1 cellular context compared by ENCODE assay signal in genomic region chr21:35014302-35015044, GRCh38.
A peak's percentile ranks its signal among the peaks of the same experiment; 100 is the strongest.
TF ChIP-seq lines count a peak whose summit lies in the region.

No MANE protein-coding gene starts in this region.

TF ChIP-seq in K562, 482 proteins besides CTCF, POLR2A, EP300 and RAD21 (continued from another document and continues in another):
- TF ChIP-seq XRCC5 (IDR thresholded peaks at IDR 0.05; ENCODE audit: low read depth, low read length) (no peak), SP1 (CRISPR knock-in tag; IDR thresholded peaks at IDR 0.05) (no peak), PCBP1 (IDR thresholded peaks at IDR 0.05; ENCODE audit: low read depth, low read length, poor library complexity, severe bottlenecking) (no peak), TFAM (CRISPR knock-in tag; conservative IDR thresholded peaks at IDR 0.05) (no peak), NUFIP1 (IDR thresholded peaks at IDR 0.05; ENCODE audit: partially characterized antibody) (no peak), TBL1XR1 (IDR thresholded peaks at IDR 0.05; ENCODE audit: low read length in 2 of 2) (peak in 1 of 2 experiments; percentile 70; a peak in 2 of 4 replicates), JUN (IDR thresholded peaks at IDR 0.05; ENCODE audit: borderline replicate concordance, low read depth, low read length) (peak; percentile 41; the same call in 1 of the 2 replicates), JUN (CRISPR knock-in tag; IDR thresholded peaks at IDR 0.05; ENCODE audit: borderline replicate concordance) (no peak), NFE2 (IDR thresholded peaks at IDR 0.05; ENCODE audit: low read depth) (peak; percentile 52), ZNF609 (CRISPR knock-in tag; IDR thresholded peaks at IDR 0.05; ENCODE audit: borderline replicate concordance) (no peak), PTRF (tag; IDR thresholded peaks at IDR 0.05) (no peak), ELF4 (CRISPR knock-in tag; IDR thresholded peaks at IDR 0.05) (no peak), CHD4 (IDR thresholded peaks at IDR 0.05; ENCODE audit: insufficient read depth, insufficient replicate concordance, low read depth, low read length, poor library complexity, severe bottlenecking) (no peak), CBX2 (IDR thresholded peaks at IDR 0.05; ENCODE audit: insufficient read depth, low read length, poor library complexity, severe bottlenecking) (no peak), E2F4 (CRISPR knock-in tag; IDR thresholded peaks at IDR 0.05; ENCODE audit: low read depth) (no peak), THAP7 (CRISPR knock-in tag; IDR thresholded peaks at IDR 0.05) (no peak), CBX3 (IDR thresholded peaks at IDR 0.05; ENCODE audit: borderline replicate concordance in 1 of 2, low read length in 2 of 2) (no peak), ZBTB12 (CRISPR knock-in tag; IDR thresholded peaks at IDR 0.05) (no peak), HDAC1 (IDR thresholded peaks at IDR 0.05) (0 out of 4 replicates have a peak, but pooled peaks of 1 of the 2 experiments have one; percentile 21), TCF7 (IDR thresholded peaks at IDR 0.05; ENCODE audit: borderline replicate concordance) (no peak), CBFA2T2 (conservative IDR thresholded peaks at IDR 0.05) (peak; percentile 57), ESRRA (IDR thresholded peaks at IDR 0.05; ENCODE audit: borderline replicate concordance, low read depth) (peak; percentile 71; the same call in 1 of the 2 replicates), SMARCA4 (IDR thresholded peaks at IDR 0.05) (peak; percentile 66; the same call in 1 of the 2 replicates), ARID2 (IDR thresholded peaks at IDR 0.05) (no peak), TEAD1 (CRISPR knock-in tag; IDR thresholded peaks at IDR 0.05) (peak in 1 of 2 experiments; percentile 49; a peak in 2 of 4 replicates), RREB1 (CRISPR knock-in tag; IDR thresholded peaks at IDR 0.05) (peak; percentile 54; the same call in 1 of the 2 replicates), ZNF511 (CRISPR knock-in tag; IDR thresholded peaks at IDR 0.05) (no peak), HNRNPH1 (optimal IDR thresholded peaks at IDR 0.05; ENCODE audit: low read depth, low read length) (no peak), POU5F1 (IDR thresholded peaks at IDR 0.05; ENCODE audit: borderline replicate concordance, low read depth, low read length, partially characterized antibody) (no peak), TRIM25 (IDR thresholded peaks at IDR 0.05; ENCODE audit: borderline replicate concordance) (no peak), GMEB1 (CRISPR knock-in tag; IDR thresholded peaks at IDR 0.05) (0 out of 2 replicates have a peak, but pooled peaks have one; percentile 7), ZNF232 (CRISPR knock-in tag; IDR thresholded peaks at IDR 0.05) (no peak), PCBP2 (IDR thresholded peaks at IDR 0.05; ENCODE audit: low read depth, low read length, poor library complexity, severe bottlenecking) (no peak), E2F1 (CRISPR knock-in tag; IDR thresholded peaks at IDR 0.05) (no peak)
